1 cellular context compared by ENCODE assay signal in the genomic region with DNA sequence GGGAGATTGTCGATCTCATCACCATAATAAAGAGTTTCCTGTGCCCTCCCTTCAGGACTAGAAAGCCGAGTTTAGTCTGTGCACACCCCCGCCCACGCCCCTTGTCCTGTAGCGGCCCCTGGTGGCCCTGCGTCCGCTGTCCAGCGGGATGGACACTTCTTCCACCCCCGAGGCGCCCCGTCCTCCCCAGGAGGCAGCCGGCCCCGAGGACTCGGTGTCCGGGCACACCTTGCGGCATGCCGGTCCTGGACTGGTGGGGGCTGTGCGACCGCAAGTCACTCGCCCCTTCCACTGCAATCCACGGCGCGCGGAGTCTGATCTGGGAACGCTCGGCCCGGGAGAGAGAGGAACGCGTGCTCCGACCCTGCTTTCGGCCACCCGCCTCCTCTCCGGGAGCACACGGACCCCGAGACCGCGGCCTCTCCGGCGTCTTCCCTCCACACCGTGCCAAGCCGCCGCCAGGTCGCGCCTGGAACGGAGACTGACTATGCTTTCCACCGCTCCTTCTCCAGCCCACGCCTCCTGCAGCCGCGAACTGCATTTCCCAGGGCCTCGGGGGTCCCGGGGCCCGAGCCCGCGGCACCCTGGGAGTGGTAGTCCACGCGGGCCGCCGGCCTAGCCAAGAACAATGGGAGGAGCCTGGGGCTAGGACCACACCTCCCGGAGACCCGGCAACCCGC.
TF ChIP-seq lines count a peak whose summit lies in the region.

No MANE protein-coding gene starts in this region.

TF ChIP-seq in K562, 482 proteins besides CTCF, POLR2A, EP300 and RAD21 (continued from another document and continues in another):
- TF ChIP-seq, protein P1, sequence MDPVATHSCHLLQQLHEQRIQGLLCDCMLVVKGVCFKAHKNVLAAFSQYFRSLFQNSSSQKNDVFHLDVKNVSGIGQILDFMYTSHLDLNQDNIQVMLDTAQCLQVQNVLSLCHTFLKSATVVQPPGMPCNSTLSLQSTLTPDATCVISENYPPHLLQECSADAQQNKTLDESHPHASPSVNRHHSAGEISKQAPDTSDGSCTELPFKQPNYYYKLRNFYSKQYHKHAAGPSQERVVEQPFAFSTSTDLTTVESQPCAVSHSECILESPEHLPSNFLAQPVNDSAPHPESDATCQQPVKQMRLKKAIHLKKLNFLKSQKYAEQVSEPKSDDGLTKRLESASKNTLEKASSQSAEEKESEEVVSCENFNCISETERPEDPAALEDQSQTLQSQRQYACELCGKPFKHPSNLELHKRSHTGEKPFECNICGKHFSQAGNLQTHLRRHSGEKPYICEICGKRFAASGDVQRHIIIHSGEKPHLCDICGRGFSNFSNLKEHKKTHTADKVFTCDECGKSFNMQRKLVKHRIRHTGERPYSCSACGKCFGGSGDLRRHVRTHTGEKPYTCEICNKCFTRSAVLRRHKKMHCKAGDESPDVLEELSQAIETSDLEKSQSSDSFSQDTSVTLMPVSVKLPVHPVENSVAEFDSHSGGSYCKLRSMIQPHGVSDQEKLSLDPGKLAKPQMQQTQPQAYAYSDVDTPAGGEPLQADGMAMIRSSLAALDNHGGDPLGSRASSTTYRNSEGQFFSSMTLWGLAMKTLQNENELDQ (CRISPR knock-in tag; IDR thresholded peaks at IDR 0.05; ENCODE audit: borderline replicate concordance), result no peak
- TF ChIP-seq SMC3 (conservative IDR thresholded peaks at IDR 0.05; ENCODE audit: insufficient read depth, low read depth, low read length), result peak; percentile 74
- TF ChIP-seq NRF1 (conservative IDR thresholded peaks at IDR 0.05 in 1 of 2, IDR thresholded peaks at IDR 0.05 in 1 of 2), result no peak
- TF ChIP-seq NR2C2 (CRISPR knock-in tag; IDR thresholded peaks at IDR 0.05), result peak; percentile 14; the same call in 1 of the 2 replicates
- peak; percentile 95 for TF ChIP-seq NR2C2 (tag; IDR thresholded peaks at IDR 0.05)
- TF ChIP-seq MEF2A (IDR thresholded peaks at IDR 0.05; ENCODE audit: control insufficient read depth, low read depth, low read length), result no peak
- peak; percentile 47; the same call in 1 of the 2 replicates for TF ChIP-seq SMARCA5 (IDR thresholded peaks at IDR 0.05)
- TF ChIP-seq NFIC (IDR thresholded peaks at IDR 0.05), result 0 out of 2 replicates have a peak, but pooled peaks have one; percentile 11
- no peak for TF ChIP-seq ZNF3 (CRISPR knock-in tag; IDR thresholded peaks at IDR 0.05)
- no peak for TF ChIP-seq PTRF (tag; IDR thresholded peaks at IDR 0.05)
- TF ChIP-seq XRCC5 (IDR thresholded peaks at IDR 0.05; ENCODE audit: low read depth, low read length), result peak; percentile 75; the same call in 1 of the 2 replicates
- TF ChIP-seq, protein P2, sequence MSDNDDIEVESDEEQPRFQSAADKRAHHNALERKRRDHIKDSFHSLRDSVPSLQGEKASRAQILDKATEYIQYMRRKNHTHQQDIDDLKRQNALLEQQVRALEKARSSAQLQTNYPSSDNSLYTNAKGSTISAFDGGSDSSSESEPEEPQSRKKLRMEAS (CRISPR knock-in tag; IDR thresholded peaks at IDR 0.05), result peak; percentile 77
- TF ChIP-seq STAG1 (CRISPR knock-in tag; IDR thresholded peaks at IDR 0.05; ENCODE audit: borderline replicate concordance), result peak; percentile 93
- peak in 1 of 2 experiments; percentile 51; a peak in 1 of 4 replicates for TF ChIP-seq KDM4B (IDR thresholded peaks at IDR 0.05; ENCODE audit: borderline replicate concordance in 2 of 2, low read depth in 1 of 2)
- TF ChIP-seq, protein P3, sequence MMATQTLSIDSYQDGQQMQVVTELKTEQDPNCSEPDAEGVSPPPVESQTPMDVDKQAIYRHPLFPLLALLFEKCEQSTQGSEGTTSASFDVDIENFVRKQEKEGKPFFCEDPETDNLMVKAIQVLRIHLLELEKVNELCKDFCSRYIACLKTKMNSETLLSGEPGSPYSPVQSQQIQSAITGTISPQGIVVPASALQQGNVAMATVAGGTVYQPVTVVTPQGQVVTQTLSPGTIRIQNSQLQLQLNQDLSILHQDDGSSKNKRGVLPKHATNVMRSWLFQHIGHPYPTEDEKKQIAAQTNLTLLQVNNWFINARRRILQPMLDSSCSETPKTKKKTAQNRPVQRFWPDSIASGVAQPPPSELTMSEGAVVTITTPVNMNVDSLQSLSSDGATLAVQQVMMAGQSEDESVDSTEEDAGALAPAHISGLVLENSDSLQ (IDR thresholded peaks at IDR 0.05), result peak; percentile 56
- TF ChIP-seq, protein P4, sequence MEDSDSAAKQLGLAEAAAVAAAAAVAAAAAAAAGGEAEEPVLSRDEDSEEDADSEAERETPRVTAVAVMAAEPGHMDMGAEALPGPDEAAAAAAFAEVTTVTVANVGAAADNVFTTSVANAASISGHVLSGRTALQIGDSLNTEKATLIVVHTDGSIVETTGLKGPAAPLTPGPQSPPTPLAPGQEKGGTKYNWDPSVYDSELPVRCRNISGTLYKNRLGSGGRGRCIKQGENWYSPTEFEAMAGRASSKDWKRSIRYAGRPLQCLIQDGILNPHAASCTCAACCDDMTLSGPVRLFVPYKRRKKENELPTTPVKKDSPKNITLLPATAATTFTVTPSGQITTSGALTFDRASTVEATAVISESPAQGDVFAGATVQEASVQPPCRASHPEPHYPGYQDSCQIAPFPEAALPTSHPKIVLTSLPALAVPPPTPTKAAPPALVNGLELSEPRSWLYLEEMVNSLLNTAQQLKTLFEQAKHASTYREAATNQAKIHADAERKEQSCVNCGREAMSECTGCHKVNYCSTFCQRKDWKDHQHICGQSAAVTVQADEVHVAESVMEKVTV (CRISPR knock-in tag; IDR thresholded peaks at IDR 0.05), result peak; percentile 92
- no peak for TF ChIP-seq MAFK (IDR thresholded peaks at IDR 0.05; ENCODE audit: low read length)
- TF ChIP-seq SIN3B (IDR thresholded peaks at IDR 0.05; ENCODE audit: low read depth), result no peak
- peak; percentile 94 for TF ChIP-seq HCFC1 (IDR thresholded peaks at IDR 0.05; ENCODE audit: low read depth, low read length)
- TF ChIP-seq RBFOX2 (IDR thresholded peaks at IDR 0.05; ENCODE audit: low read depth, low read length), result peak; percentile 86
- TF ChIP-seq SMARCE1 (IDR thresholded peaks at IDR 0.05), result peak; percentile 63
- TF ChIP-seq TOE1 (IDR thresholded peaks at IDR 0.05; ENCODE audit: borderline replicate concordance), result peak; percentile 54; the same call in 1 of the 2 replicates
- 0 out of 2 replicates have a peak, but pooled peaks have one; percentile 62 for TF ChIP-seq TOE1 (CRISPR knock-in tag; IDR thresholded peaks at IDR 0.05; ENCODE audit: borderline replicate concordance, low read depth)
- TF ChIP-seq, protein P5, sequence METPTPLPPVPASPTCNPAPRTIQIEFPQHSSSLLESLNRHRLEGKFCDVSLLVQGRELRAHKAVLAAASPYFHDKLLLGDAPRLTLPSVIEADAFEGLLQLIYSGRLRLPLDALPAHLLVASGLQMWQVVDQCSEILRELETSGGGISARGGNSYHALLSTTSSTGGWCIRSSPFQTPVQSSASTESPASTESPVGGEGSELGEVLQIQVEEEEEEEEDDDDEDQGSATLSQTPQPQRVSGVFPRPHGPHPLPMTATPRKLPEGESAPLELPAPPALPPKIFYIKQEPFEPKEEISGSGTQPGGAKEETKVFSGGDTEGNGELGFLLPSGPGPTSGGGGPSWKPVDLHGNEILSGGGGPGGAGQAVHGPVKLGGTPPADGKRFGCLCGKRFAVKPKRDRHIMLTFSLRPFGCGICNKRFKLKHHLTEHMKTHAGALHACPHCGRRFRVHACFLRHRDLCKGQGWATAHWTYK (CRISPR knock-in tag; IDR thresholded peaks at IDR 0.05), result peak; percentile 79; the same call in 1 of the 2 replicates
- peak; percentile 94 for TF ChIP-seq SIX5 (IDR thresholded peaks at IDR 0.05; ENCODE audit: borderline replicate concordance in 1 of 2, insufficient read depth in 1 of 2, low read depth in 1 of 2, low read length in 2 of 2)
- TF ChIP-seq, protein P6, sequence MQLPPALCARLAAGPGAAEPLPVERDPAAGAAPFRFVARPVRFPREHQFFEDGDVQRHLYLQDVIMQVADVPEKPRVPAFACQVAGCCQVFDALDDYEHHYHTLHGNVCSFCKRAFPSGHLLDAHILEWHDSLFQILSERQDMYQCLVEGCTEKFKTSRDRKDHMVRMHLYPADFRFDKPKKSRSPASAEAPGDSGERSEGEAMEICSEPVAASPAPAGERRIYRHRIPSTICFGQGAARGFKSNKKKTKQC (CRISPR knock-in tag; IDR thresholded peaks at IDR 0.05), result peak; percentile 82
- no peak for TF ChIP-seq SP2 (IDR thresholded peaks at IDR 0.05; ENCODE audit: extremely low read depth, low read depth, low read length, poor library complexity, severe bottlenecking)
- TF ChIP-seq DMBX1 (CRISPR knock-in tag; IDR thresholded peaks at IDR 0.05; ENCODE audit: borderline replicate concordance), result peak; percentile 51; the same call in 1 of the 2 replicates
- 0 out of 2 replicates have a peak, but pooled peaks have one; percentile 76 for TF ChIP-seq ELF2 (CRISPR knock-in tag; IDR thresholded peaks at IDR 0.05)
- TF ChIP-seq MYC (IDR thresholded peaks at IDR 0.05; ENCODE audit: low read depth, low read length), result peak; percentile 76; the same call in 1 of the 2 replicates
- peak; percentile 96 for TF ChIP-seq MYC (CRISPR knock-in tag; IDR thresholded peaks at IDR 0.05; ENCODE audit: borderline replicate concordance, low read depth)
- peak; percentile 88; the same call in 1 of the 2 replicates for TF ChIP-seq GABPA (tag; conservative IDR thresholded peaks at IDR 0.05; ENCODE audit: low read depth)
- no peak; the same call in 1 of the 2 replicates for TF ChIP-seq FOXP1 (CRISPR knock-in tag; IDR thresholded peaks at IDR 0.05)
- TF ChIP-seq, protein P7, sequence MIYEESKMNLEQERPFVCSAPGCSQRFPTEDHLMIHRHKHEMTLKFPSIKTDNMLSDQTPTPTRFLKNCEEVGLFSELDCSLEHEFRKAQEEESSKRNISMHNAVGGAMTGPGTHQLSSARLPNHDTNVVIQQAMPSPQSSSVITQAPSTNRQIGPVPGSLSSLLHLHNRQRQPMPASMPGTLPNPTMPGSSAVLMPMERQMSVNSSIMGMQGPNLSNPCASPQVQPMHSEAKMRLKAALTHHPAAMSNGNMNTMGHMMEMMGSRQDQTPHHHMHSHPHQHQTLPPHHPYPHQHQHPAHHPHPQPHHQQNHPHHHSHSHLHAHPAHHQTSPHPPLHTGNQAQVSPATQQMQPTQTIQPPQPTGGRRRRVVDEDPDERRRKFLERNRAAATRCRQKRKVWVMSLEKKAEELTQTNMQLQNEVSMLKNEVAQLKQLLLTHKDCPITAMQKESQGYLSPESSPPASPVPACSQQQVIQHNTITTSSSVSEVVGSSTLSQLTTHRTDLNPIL (CRISPR knock-in tag; IDR thresholded peaks at IDR 0.05), result no peak
- TF ChIP-seq, protein P8, sequence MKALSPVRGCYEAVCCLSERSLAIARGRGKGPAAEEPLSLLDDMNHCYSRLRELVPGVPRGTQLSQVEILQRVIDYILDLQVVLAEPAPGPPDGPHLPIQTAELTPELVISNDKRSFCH (CRISPR knock-in tag; IDR thresholded peaks at IDR 0.05), result no peak
- TF ChIP-seq, protein P8 (tag; IDR thresholded peaks at IDR 0.05), result 0 out of 2 replicates have a peak, but pooled peaks have one; percentile 25
- peak in 1 of 2 experiments; percentile 83; a peak in 2 of 4 replicates for TF ChIP-seq RCOR1 (IDR thresholded peaks at IDR 0.05; ENCODE audit: borderline replicate concordance in 1 of 2, low read depth in 2 of 2, low read length in 2 of 2)
- TF ChIP-seq, protein P9, sequence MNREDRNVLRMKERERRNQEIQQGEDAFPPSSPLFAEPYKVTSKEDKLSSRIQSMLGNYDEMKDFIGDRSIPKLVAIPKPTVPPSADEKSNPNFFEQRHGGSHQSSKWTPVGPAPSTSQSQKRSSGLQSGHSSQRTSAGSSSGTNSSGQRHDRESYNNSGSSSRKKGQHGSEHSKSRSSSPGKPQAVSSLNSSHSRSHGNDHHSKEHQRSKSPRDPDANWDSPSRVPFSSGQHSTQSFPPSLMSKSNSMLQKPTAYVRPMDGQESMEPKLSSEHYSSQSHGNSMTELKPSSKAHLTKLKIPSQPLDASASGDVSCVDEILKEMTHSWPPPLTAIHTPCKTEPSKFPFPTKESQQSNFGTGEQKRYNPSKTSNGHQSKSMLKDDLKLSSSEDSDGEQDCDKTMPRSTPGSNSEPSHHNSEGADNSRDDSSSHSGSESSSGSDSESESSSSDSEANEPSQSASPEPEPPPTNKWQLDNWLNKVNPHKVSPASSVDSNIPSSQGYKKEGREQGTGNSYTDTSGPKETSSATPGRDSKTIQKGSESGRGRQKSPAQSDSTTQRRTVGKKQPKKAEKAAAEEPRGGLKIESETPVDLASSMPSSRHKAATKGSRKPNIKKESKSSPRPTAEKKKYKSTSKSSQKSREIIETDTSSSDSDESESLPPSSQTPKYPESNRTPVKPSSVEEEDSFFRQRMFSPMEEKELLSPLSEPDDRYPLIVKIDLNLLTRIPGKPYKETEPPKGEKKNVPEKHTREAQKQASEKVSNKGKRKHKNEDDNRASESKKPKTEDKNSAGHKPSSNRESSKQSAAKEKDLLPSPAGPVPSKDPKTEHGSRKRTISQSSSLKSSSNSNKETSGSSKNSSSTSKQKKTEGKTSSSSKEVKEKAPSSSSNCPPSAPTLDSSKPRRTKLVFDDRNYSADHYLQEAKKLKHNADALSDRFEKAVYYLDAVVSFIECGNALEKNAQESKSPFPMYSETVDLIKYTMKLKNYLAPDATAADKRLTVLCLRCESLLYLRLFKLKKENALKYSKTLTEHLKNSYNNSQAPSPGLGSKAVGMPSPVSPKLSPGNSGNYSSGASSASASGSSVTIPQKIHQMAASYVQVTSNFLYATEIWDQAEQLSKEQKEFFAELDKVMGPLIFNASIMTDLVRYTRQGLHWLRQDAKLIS (CRISPR knock-in tag; IDR thresholded peaks at IDR 0.05), result peak; percentile 44; the same call in 1 of the 2 replicates
- TF ChIP-seq NFE2L1 (tag; IDR thresholded peaks at IDR 0.05; ENCODE audit: borderline replicate concordance, low read depth), result no peak
- TF ChIP-seq GTF2E2 (tag; IDR thresholded peaks at IDR 0.05), result no peak
- TF ChIP-seq ZNF12 (CRISPR knock-in tag; IDR thresholded peaks at IDR 0.05), result 0 out of 2 replicates have a peak, but pooled peaks have one; percentile 38
- TF ChIP-seq ZNF263 (CRISPR knock-in tag; IDR thresholded peaks at IDR 0.05; ENCODE audit: borderline replicate concordance), result peak; percentile 100
- peak; percentile 67 for TF ChIP-seq JUND (IDR thresholded peaks at IDR 0.05; ENCODE audit: borderline replicate concordance, low read depth, low read length)
- no peak for TF ChIP-seq JUND (tag; IDR thresholded peaks at IDR 0.05; ENCODE audit: borderline replicate concordance, low read depth, low read length)
